Comparison of ENCODE assay signal across 24 cellular contexts in the genomic region with DNA sequence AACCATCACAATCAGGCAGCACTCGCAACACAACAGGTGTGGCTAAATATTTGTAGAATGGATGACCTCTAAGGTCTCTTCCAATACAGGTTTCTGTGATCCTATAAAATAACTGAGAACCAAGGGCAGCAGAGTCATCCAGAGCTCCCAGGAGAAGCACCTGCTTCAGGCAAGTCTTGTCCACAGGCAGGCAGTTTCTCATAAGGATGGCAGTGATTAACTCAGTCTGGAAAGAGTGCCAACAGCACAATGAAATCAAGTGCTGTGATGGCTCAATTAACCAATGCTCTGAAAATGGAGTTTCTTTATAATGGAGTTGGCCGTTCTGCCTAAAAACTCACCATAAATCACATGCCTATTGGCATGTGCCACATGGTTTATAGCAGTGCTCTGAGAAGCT.
DNase-seq lines count a peak whose midpoint lies in the region; ATAC-seq, FAIRE-seq and TF ChIP-seq lines count a peak whose summit lies in the region.
"Had no signal": no experiment of that assay in that cellular context is flagged by ENCODE, and none has a peak within 500 bp of the region (broad histone marks: within the 10 kb centered on the region; RNA-seq: fewer than 3 reads in every experiment).

No MANE protein-coding gene starts in this region.

- ATAC-seq in HepG2 (no peak), right lobe of liver (no peak), lung (ENCODE audit: insufficient read depth, low FRiP score) (no peak), HG02571 (IDR thresholded peaks at IDR 0.05; ENCODE audit: unreplicated experiment) (no peak)
- ATAC-seq: GM23338, HCT116 had no signal

- no peak overlapping the region for H3K18ac ChIP-seq in trophoblast cell (ENCODE audit: low read length)

- H3K4me2 ChIP-seq in HepG2 (ENCODE audit: low read depth, low read length): no peak overlapping the region
- no peak overlapping the region for H3K4me2 ChIP-seq in trophoblast cell (ENCODE audit: low read length)
- H3K4me2 ChIP-seq: A549; BLaER1 treated with 17β-estradiol and CSF1 and Interleukin-3, amounts not matched to agents 10 nM and 100 nM; GM23338 had no signal

- H3K23ac ChIP-seq in trophoblast cell (ENCODE audit: low read length): no peak overlapping the region

- no peak for TF ChIP-seq POLR2A in HepG2 (IDR thresholded peaks at IDR 0.05; ENCODE audit: insufficient read depth in 1 of 2, low read depth in 2 of 2, low read length in 2 of 2)
- no peak for TF ChIP-seq POLR2A in right lobe of liver (IDR thresholded peaks at IDR 0.05)
- TF ChIP-seq POLR2A in thyroid gland (IDR thresholded peaks at IDR 0.05): no peak
- TF ChIP-seq POLR2A in prostate gland (IDR thresholded peaks at IDR 0.05): no peak

- H3K79me2 ChIP-seq in HepG2 (ENCODE audit: insufficient read depth, low read length) (no peaks in the 10 kb centered on the region), trophoblast cell (ENCODE audit: control insufficient read depth, insufficient read depth, low read length, poor library complexity) (no peaks in the 10 kb centered on the region)

- TF ChIP-seq CTCF in HepG2 (CRISPR knock-in tag; IDR thresholded peaks at IDR 0.05) (no peak), right lobe of liver (IDR thresholded peaks at IDR 0.05) (no peak), lung (IDR thresholded peaks at IDR 0.05; ENCODE audit: control extremely low read depth, extremely low read depth) (no peak), thyroid gland (IDR thresholded peaks at IDR 0.05) (no peak), GM10266 (IDR thresholded peaks at IDR 0.05; ENCODE audit: control insufficient read depth, insufficient read depth, low read depth, missing control alignments) (no peak), prostate gland (IDR thresholded peaks at IDR 0.05) (no peak)

- H3K4ac ChIP-seq in trophoblast cell (ENCODE audit: low read depth, low read length): no peak overlapping the region

- POLR2A ChIA-PET in HepG2 (lab: Yijun Ruan, JAX): no interaction called here

- no peak overlapping the region for H4K12ac ChIP-seq in trophoblast cell (ENCODE audit: low read depth, low read length)

- no peak overlapping the region for H2AK5ac ChIP-seq in trophoblast cell (ENCODE audit: low read length)

- no peak for TF ChIP-seq RAD21 in HepG2 (CRISPR knock-in tag; IDR thresholded peaks at IDR 0.05)

- TF ChIP-seq EP300 in HepG2 (IDR thresholded peaks at IDR 0.05; ENCODE audit: low read depth in 2 of 2, low read length in 2 of 2) (no peak), HepG2 (CRISPR knock-in tag; IDR thresholded peaks at IDR 0.05; ENCODE audit: borderline replicate concordance) (no peak)

- H3K9me3 ChIP-seq in HepG2 (ENCODE audit: low read length) (no peaks in the 10 kb centered on the region), right lobe of liver (no peaks in the 10 kb centered on the region), lung (ENCODE audit: control insufficient read depth in 2 of 2, insufficient read depth in 1 of 2, low read length in 1 of 2) (no peaks in the 10 kb centered on the region), trophoblast cell (ENCODE audit: insufficient read depth, low read depth, low read length) (peaks cover 2% of the 10 kb centered on the region), thyroid gland (no peaks in the 10 kb centered on the region), prostate gland (no peaks in the 10 kb centered on the region)
- H3K9me3 ChIP-seq: A549; BE2C; BLaER1 treated with 17β-estradiol and CSF1 and Interleukin-3, amounts not matched to agents 10 nM and 100 nM had no signal

- H2BK120ac ChIP-seq in trophoblast cell (ENCODE audit: insufficient read depth, low read length, poor library complexity): no peak overlapping the region

- no peaks in the 10 kb centered on the region for H3K4me1 ChIP-seq in HepG2 (ENCODE audit: insufficient read depth, low read length)
- no peaks in the 10 kb centered on the region for H3K4me1 ChIP-seq in right lobe of liver
- H3K4me1 ChIP-seq in lung (ENCODE audit: control insufficient read depth in 2 of 2, insufficient read depth in 2 of 2, low read length in 2 of 2): peaks cover 0 to 2% of the 10 kb centered on the region in 2 donors
- H3K4me1 ChIP-seq in trophoblast cell (ENCODE audit: control insufficient read depth in 1 of 2, insufficient read depth in 2 of 2, low read length in 2 of 2): no peaks in the 10 kb centered on the region
- peaks cover 27 to 32% of the 10 kb centered on the region in 2 donors for H3K4me1 ChIP-seq in thyroid gland
- no peaks in the 10 kb centered on the region for H3K4me1 ChIP-seq in prostate gland (replicated peaks)
- H3K4me1 ChIP-seq: A549; BE2C; BLaER1 treated with 17β-estradiol and CSF1 and Interleukin-3, amounts not matched to agents 10 nM and 100 nM had no signal

- H4K20me1 ChIP-seq in HepG2 (ENCODE audit: insufficient read depth, low read length): no peaks in the 10 kb centered on the region
- H4K20me1 ChIP-seq: BLaER1 treated with 17β-estradiol and CSF1 and Interleukin-3, amounts not matched to agents 10 nM and 100 nM had no signal

- H2BK12ac ChIP-seq in trophoblast cell (ENCODE audit: low read length): no peak overlapping the region

- in situ Hi-C loops in HepG2 (cut with HindIII; ENCODE audit: extremely low pct_ligation_motif_present, low pct_unique_long_range_greater_than_20kb): no loop called here

- H3K14ac ChIP-seq in trophoblast cell (ENCODE audit: low read length): no peak overlapping the region

- no peak overlapping the region for H4K91ac ChIP-seq in trophoblast cell (ENCODE audit: low read depth, low read length)

- H3K27me3 ChIP-seq in HepG2 (ENCODE audit: control insufficient read depth in 1 of 2, insufficient read depth in 2 of 2, low read length in 2 of 2): no peaks in the 10 kb centered on the region
- no peaks in the 10 kb centered on the region for H3K27me3 ChIP-seq in right lobe of liver
- no peaks in the 10 kb centered on the region for H3K27me3 ChIP-seq in lung (ENCODE audit: control insufficient read depth, insufficient read depth)
- no peaks in the 10 kb centered on the region for H3K27me3 ChIP-seq in trophoblast cell (ENCODE audit: insufficient read depth, low read length)
- no peaks in the 10 kb centered on the region for H3K27me3 ChIP-seq in thyroid gland
- no peaks in the 10 kb centered on the region for H3K27me3 ChIP-seq in prostate gland (replicated peaks; ENCODE audit: insufficient read depth)
- H3K27me3 ChIP-seq: BE2C; BLaER1 treated with 17β-estradiol and CSF1 and Interleukin-3, amounts not matched to agents 10 nM and 100 nM had no signal

- 76% methylated on average over 2 of the region's 2 CpGs for WGBS in HepG2 (ENCODE audit: low lambda C conversion rate)
- WGBS in right lobe of liver (ENCODE audit: insufficient coverage, low coverage, low lambda C conversion rate, missing lambda C conversion rate): 94% methylated on average over 2 of the region's 2 CpGs
- 92 to 98% methylated on average over 2 of the region's 2 CpGs for WGBS in lung, 2 donors
- WGBS in trophoblast cell (ENCODE audit: extremely low coverage, insufficient coverage, insufficient read length): no CpG with 5 or more reads among the region's 2 CpGs
- 93 to 95% methylated on average over 2 of the region's 2 CpGs for WGBS in thyroid gland, 2 donors
- WGBS in prostate gland: 93% methylated on average over 2 of the region's 2 CpGs

- H2AFZ ChIP-seq in HepG2 (ENCODE audit: low read length) (no peak overlapping the region), trophoblast cell (ENCODE audit: insufficient read depth, low read length, poor library complexity) (no peak overlapping the region)
- H2AFZ ChIP-seq: GM23338 had no signal

- H3K79me1 ChIP-seq in trophoblast cell (ENCODE audit: low read length): no peaks in the 10 kb centered on the region

- H4K8ac ChIP-seq in trophoblast cell (ENCODE audit: low read depth, low read length): no peak overlapping the region

- CTCF ChIA-PET in HepG2 (lab: Yijun Ruan, JAX; ENCODE audit: low intra/inter-chr PET ratio, low total read pairs): no interaction called here

- no peak overlapping the region for H2BK5ac ChIP-seq in trophoblast cell (ENCODE audit: low read depth, low read length, poor library complexity)

- H3K36me3 ChIP-seq in HepG2 (replicated peaks in 1 of 2; ENCODE audit: control insufficient read depth in 1 of 2, insufficient read depth in 2 of 2, low read length in 2 of 2): no peaks in the 10 kb centered on the region
- H3K36me3 ChIP-seq in right lobe of liver: no peaks in the 10 kb centered on the region
- H3K36me3 ChIP-seq in lung (ENCODE audit: control insufficient read depth in 2 of 2, insufficient read depth in 2 of 2, low read length in 2 of 2): no peaks in the 10 kb centered on the region
- H3K36me3 ChIP-seq in trophoblast cell (ENCODE audit: control insufficient read depth in 1 of 2, insufficient read depth in 2 of 2, low read length in 2 of 2): no peaks in the 10 kb centered on the region
- no peaks in the 10 kb centered on the region for H3K36me3 ChIP-seq in thyroid gland
- no peaks in the 10 kb centered on the region for H3K36me3 ChIP-seq in prostate gland
- H3K36me3 ChIP-seq: BE2C; BLaER1 treated with 17β-estradiol and CSF1 and Interleukin-3, amounts not matched to agents 10 nM and 100 nM had no signal

- intact Hi-C loops in HepG2 (cut with micrococcal nuclease; ENCODE audit: unreplicated experiment) (no loop called here), right lobe of liver (cut with DNase I) (no loop called here), thyroid gland (cut with DNase I) (no loop called here), prostate gland (cut with DNase I) (no loop called here)

- no peak overlapping the region for H3K9ac ChIP-seq in HepG2 (ENCODE audit: insufficient read depth, low read depth, low read length)
- peak overlapping the region; percentile 58 for H3K9ac ChIP-seq in trophoblast cell (ENCODE audit: low read length)
- H3K9ac ChIP-seq: BLaER1 treated with 17β-estradiol and CSF1 and Interleukin-3, amounts not matched to agents 10 nM and 100 nM had no signal

- no peak for FAIRE-seq in HepG2 (lab: Jason Lieb, UNC)
- FAIRE-seq: A549, D721Med, GM12891 had no signal

- DNase-seq in HepG2 (ENCODE audit: low spot score): no peak
- no peak for DNase-seq in right lobe of liver
- DNase-seq in lung (ENCODE audit: low spot score): peak; percentile 7
- no peak for DNase-seq in trophoblast cell
- no peak for DNase-seq in thyroid gland
- no peak for DNase-seq in GM10266 (ENCODE audit: extremely low spot score)
- no peak for DNase-seq in prostate gland (ENCODE audit: low spot score)
- DNase-seq: 8988T; ACHN; AML-193; BE2C; CD4-positive, alpha-beta T cell; CD8-positive, alpha-beta memory T cell; DMS 273 treated with DMSO at 0.1 percent for 48 hours; DMS79; EL; GDM1 had no signal

- H3K27ac ChIP-seq in HepG2 (ENCODE audit: extremely low read length, insufficient read depth, low read length) (no peak overlapping the region), right lobe of liver (no peak overlapping the region), lung (ENCODE audit: low read depth in 1 of 2, low read length in 1 of 2) (no peak overlapping the region), trophoblast cell (ENCODE audit: low read depth, low read length) (no peak overlapping the region), thyroid gland (peak overlapping the region; percentile 81 to 92 (median 84)), prostate gland (no peak overlapping the region)
- H3K27ac ChIP-seq: A549; BLaER1 treated with 17β-estradiol and CSF1 and Interleukin-3, amounts not matched to agents 10 nM and 100 nM had no signal

- no TSS peak for BruUV-seq in HepG2 (replicated peaks; lab: Mats Ljungman, UMichigan)

- H3K4me3 ChIP-seq in HepG2 (replicated peaks in 1 of 3; ENCODE audit: insufficient read depth in 1 of 3, low read depth in 2 of 3, low read length in 3 of 3): no peak overlapping the region
- no peak overlapping the region for H3K4me3 ChIP-seq in right lobe of liver
- H3K4me3 ChIP-seq in lung: no peak overlapping the region
- H3K4me3 ChIP-seq in trophoblast cell (ENCODE audit: low read depth, low read length): no peak overlapping the region
- H3K4me3 ChIP-seq in thyroid gland (replicated peaks in 1 of 3): no peak overlapping the region
- no peak overlapping the region for H3K4me3 ChIP-seq in prostate gland
- H3K4me3 ChIP-seq: A549; BLaER1 treated with 17β-estradiol and CSF1 and Interleukin-3, amounts not matched to agents 10 nM and 100 nM; GM23338 had no signal

Comparison
In these comparisons a context has a peak if more than half of its experiments do, and no peak if none do; other contexts are left out.
1. H3K27ac ChIP-seq: peak in thyroid gland (3 of 3); none in HepG2 (single experiment), right lobe of liver (0 of 3), lung (0 of 2), trophoblast cell (single experiment) and prostate gland (0 of 2).